ENCODE assay signal across 11 cellular contexts in genomic region chr2:27888790-27889189, GRCh38. TPM values are rescaled to one million over a fixed set of nuclear protein-coding genes. Genes with fewer than 3 reads are reported as not detected.
DNase-seq lines count a peak whose midpoint lies in the region; ATAC-seq and TF ChIP-seq lines count a peak whose summit lies in the region.
"Had no signal": no experiment of that assay in that cellular context is flagged by ENCODE, and none has a peak within 500 bp of the region (broad histone marks: within the 10 kb centered on the region; RNA-seq: fewer than 3 reads in every experiment).

No MANE protein-coding gene starts in this region.

- H3K9me2 ChIP-seq in HCT116 (ENCODE audit: insufficient read depth) = no peaks in the 10 kb centered on the region

- no peak overlapping the region for H3K9ac ChIP-seq in HCT116 (ENCODE audit: low read length)

- intact Hi-C loops in HCT116 (cut with micrococcal nuclease) = no loop called here

- H3K27me3 ChIP-seq in HCT116 (ENCODE audit: insufficient read depth, low read length) = no peaks in the 10 kb centered on the region
- H3K27me3 ChIP-seq in brain microvascular endothelial cell (replicated peaks) = no peaks in the 10 kb centered on the region
- no peaks in the 10 kb centered on the region for H3K27me3 ChIP-seq in muscle layer of duodenum (ENCODE audit: low read depth, low read length)

- DNase-seq in ACHN = peak; percentile 25
- DNase-seq in HCT116 (ENCODE audit: low read depth, low spot score) = no peak
- DNase-seq in brain microvascular endothelial cell = no peak
- DNase-seq in GM19238 (ENCODE audit: insufficient read length, low spot score) = no peak
- no peak for DNase-seq in NCI-H1694 (lab: John Stamatoyannopoulos, UW)
- DNase-seq: activated CD4-positive, alpha-beta T cell treated with anti-CD3 and anti-CD28 coated beads, Interleukin-2, amount 50 U/mL, for 48 hours; DMS53; mucosa of descending colon had no signal

- H4K20me1 ChIP-seq in HCT116 (ENCODE audit: insufficient read depth) = no peaks in the 10 kb centered on the region

- no peak overlapping the region for H2AFZ ChIP-seq in HCT116 (ENCODE audit: low read depth, low read length, poor library complexity, severe bottlenecking)

- peak overlapping the region; percentile 93; the same call in 1 of the 2 replicates for H3K4me2 ChIP-seq in HCT116 (ENCODE audit: low read length)

- peaks cover 22% of the 10 kb centered on the region; the same call in 1 of the 2 replicates for H3K79me2 ChIP-seq in HCT116 (ENCODE audit: insufficient read depth, low read length)

- no peak overlapping the region for H3K27ac ChIP-seq in HCT116 (ENCODE audit: low read depth, low read length)
- H3K27ac ChIP-seq in brain microvascular endothelial cell = peak overlapping the region; percentile 36
- H3K27ac ChIP-seq in muscle layer of duodenum (ENCODE audit: low read length) = peak overlapping the region; percentile 99

- in situ Hi-C loops in ACHN (cut with HindIII; ENCODE audit: low pct_ligation_motif_present, low pct_unique_long_range_greater_than_20kb, low sequenced_read_pairs) (no loop called here), brain microvascular endothelial cell (cut with HindIII; ENCODE audit: low pct_ligation_motif_present, low sequenced_read_pairs) (no loop called here)

- CTCF ChIA-PET in HCT116 (lab: Charles Lee) = no interaction called here

- RAD21 ChIA-PET in HCT116 (lab: Charles Lee; ENCODE audit: low non-redundant PET in 1 of 2, low total read pairs in 2 of 2, uncharacterized antibody in 2 of 2, unreplicated experiment in 2 of 2) = interaction anchor here in 1 of 2 experiments (0.6 kb wide), 1 partner anchor 181 kb away, joined by 4 read pairs; no protein-coding TSS in a partner anchor

- H3K36me3 ChIP-seq in HCT116 (ENCODE audit: control insufficient read depth in 1 of 2, insufficient read depth in 2 of 2, low read length in 2 of 2) (no peaks in the 10 kb centered on the region), brain microvascular endothelial cell (replicated peaks) (no peaks in the 10 kb centered on the region), muscle layer of duodenum (ENCODE audit: control insufficient read depth in 1 of 2, insufficient read depth in 2 of 2, low read length in 2 of 2) (no peaks in the 10 kb centered on the region)

- TF ChIP-seq CTCF in HCT116 (IDR thresholded peaks at IDR 0.05 in 2 of 3, conservative IDR thresholded peaks at IDR 0.05 in 1 of 3; ENCODE audit: borderline replicate concordance in 1 of 3, insufficient read depth in 1 of 3, low read depth in 2 of 3, low read length in 2 of 3) (no peak), brain microvascular endothelial cell (IDR thresholded peaks at IDR 0.05; ENCODE audit: low read depth, low read length, missing control alignments) (no peak)

- POLR2A ChIA-PET in HCT116 (lab: Charles Lee) = no interaction called here

- no peak for TF ChIP-seq POLR2A in HCT116 (IDR thresholded peaks at IDR 0.05; ENCODE audit: borderline replicate concordance, extremely low read depth, insufficient read depth, insufficient read length)

- peaks cover 6 to 31% of the 10 kb centered on the region in 2 experiments; a peak in 3 of 4 replicates for H3K4me1 ChIP-seq in HCT116 (ENCODE audit: control insufficient read depth in 1 of 2, insufficient read depth in 2 of 2, low read length in 2 of 2)
- H3K4me1 ChIP-seq in muscle layer of duodenum (ENCODE audit: control insufficient read depth in 1 of 2, insufficient read depth in 2 of 2, low read length in 2 of 2) = peaks cover 0 to 2% of the 10 kb centered on the region in 2 donors

- H3K9me3 ChIP-seq in HCT116 (ENCODE audit: control insufficient read depth in 1 of 2, insufficient read depth in 1 of 2, low read depth in 1 of 2, low read length in 2 of 2) (no peaks in the 10 kb centered on the region), muscle layer of duodenum (ENCODE audit: control insufficient read depth in 1 of 2, low read length in 2 of 2) (no peaks in the 10 kb centered on the region)
- H3K9me3 ChIP-seq: mucosa of descending colon had no signal

- H3K4me3 ChIP-seq in HCT116 (replicated peaks in 1 of 2; ENCODE audit: low read depth in 1 of 2, low read length in 2 of 2) = no peak overlapping the region
- H3K4me3 ChIP-seq in brain microvascular endothelial cell (ENCODE audit: low read depth, low read length) = no peak overlapping the region
- peak overlapping the region in 1 of 2 donors; percentile 82 for H3K4me3 ChIP-seq in muscle layer of duodenum (ENCODE audit: low read depth in 1 of 2, low read length in 2 of 2)
- H3K4me3 ChIP-seq: mucosa of descending colon had no signal

- BruUV-seq in HCT116 (replicated peaks; lab: Mats Ljungman, UMichigan) = no TSS peak

- ATAC-seq in HCT116 (no peak), HG03442 (IDR thresholded peaks at IDR 0.05; ENCODE audit: unreplicated experiment) (no peak), GM18907 (IDR thresholded peaks at IDR 0.05; ENCODE audit: unreplicated experiment) (no peak)
- ATAC-seq: mucosa of descending colon had no signal

- no peak for TF ChIP-seq RAD21 in HCT116 (IDR thresholded peaks at IDR 0.05; ENCODE audit: low read depth)

TF ChIP-seq in HCT116, 20 proteins besides CTCF, POLR2A, EP300 and RAD21 (continues in another document):
- no peak for TF ChIP-seq ELF1 (IDR thresholded peaks at IDR 0.05; ENCODE audit: borderline replicate concordance, low read depth)
- no peak for TF ChIP-seq JUND (IDR thresholded peaks at IDR 0.05)
- no peak for TF ChIP-seq ATF3 (IDR thresholded peaks at IDR 0.05)
- TF ChIP-seq FOSL1 (IDR thresholded peaks at IDR 0.05; ENCODE audit: low read depth) = no peak
- no peak for TF ChIP-seq POLR2AphosphoS5 (IDR thresholded peaks at IDR 0.05; ENCODE audit: low read depth, low read length)
- no peak for TF ChIP-seq ZFX (IDR thresholded peaks at IDR 0.05)
- no peak for TF ChIP-seq MAX (IDR thresholded peaks at IDR 0.05)
- TF ChIP-seq SIN3A (IDR thresholded peaks at IDR 0.05; ENCODE audit: low read depth) = no peak
- no peak for TF ChIP-seq ZBTB33 (IDR thresholded peaks at IDR 0.05; ENCODE audit: extremely low read depth, insufficient replicate concordance, low read length)
- TF ChIP-seq YY1 (IDR thresholded peaks at IDR 0.05; ENCODE audit: extremely low read depth, insufficient replicate concordance, low read depth, low read length) = no peak
- TF ChIP-seq EZH2 (IDR thresholded peaks at IDR 0.05) = no peak
- no peak for TF ChIP-seq CBX3 (IDR thresholded peaks at IDR 0.05; ENCODE audit: low read depth)
- TF ChIP-seq SRF (IDR thresholded peaks at IDR 0.05; ENCODE audit: low read depth) = no peak
- TF ChIP-seq EGR1 (IDR thresholded peaks at IDR 0.05; ENCODE audit: low read depth) = no peak
- no peak for TF ChIP-seq TCF7L2 (IDR thresholded peaks at IDR 0.05; ENCODE audit: borderline replicate concordance, extremely low read depth, insufficient read depth, insufficient read length)
- TF ChIP-seq CEBPB (IDR thresholded peaks at IDR 0.05; ENCODE audit: low read depth) = no peak
- no peak for TF ChIP-seq SP1 (IDR thresholded peaks at IDR 0.05; ENCODE audit: low read depth)
- no peak for TF ChIP-seq ZNF274 (IDR thresholded peaks at IDR 0.05; ENCODE audit: low read depth, low read length)

RNA-seq across cellular contexts. Expression of gene RBKS, which starts 1.4 kb away (rescaled TPM):
- total RNA-seq in HCT116 (2021; ENCODE audit: unreplicated experiment) = 2.4 TPM
- 1.7 and 2.4 TPM in 2 replicates for polyA plus RNA-seq in HCT116 (2012)

RNA-seq across cellular contexts. Expression of gene BABAM2, which starts 1.7 kb away (rescaled TPM):
- total RNA-seq in HCT116 (2021; ENCODE audit: unreplicated experiment) = 23.8 TPM
- 11.9 and 16.2 TPM in 2 replicates for polyA plus RNA-seq in HCT116 (2012)
